10 cellular contexts compared by ENCODE assay signal in the genomic region with DNA sequence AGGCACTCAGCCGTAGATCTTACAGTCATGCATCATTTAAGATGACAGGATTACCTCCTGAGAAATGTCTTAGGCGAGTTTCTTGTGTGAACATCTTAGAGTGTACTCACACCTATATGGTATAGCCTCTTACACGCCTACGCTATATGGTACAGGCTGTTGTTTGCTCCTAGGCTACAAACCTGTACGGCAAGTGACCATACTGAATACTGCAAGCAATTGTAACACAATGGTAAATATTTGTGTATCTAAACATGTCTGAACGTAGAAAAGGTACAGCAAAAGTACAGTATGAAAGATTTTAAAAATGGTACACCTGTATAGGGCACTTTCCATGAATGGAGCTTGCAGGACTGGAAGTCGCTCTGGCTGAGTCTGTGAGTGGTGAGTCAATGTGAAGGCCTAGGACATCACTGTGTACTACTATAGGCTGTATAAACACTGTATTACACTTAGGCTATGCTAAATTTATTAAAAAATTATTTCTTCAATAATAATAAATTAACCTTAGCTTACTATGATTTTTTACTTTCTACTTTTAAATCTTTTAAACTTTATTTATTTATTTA. TPM values are rescaled to one million over a fixed set of nuclear protein-coding genes. Genes with fewer than 3 reads are reported as not detected.
DNase-seq lines count a peak whose midpoint lies in the region; ATAC-seq and TF ChIP-seq lines count a peak whose summit lies in the region.
"Had no signal": no experiment of that assay in that cellular context is flagged by ENCODE, and none has a peak within 500 bp of the region (broad histone marks: within the 10 kb centered on the region; RNA-seq: fewer than 3 reads in every experiment).

No MANE protein-coding gene starts in this region.

- no peak for DNase-seq in T-helper 2 cell treated with Interferon-gamma antibody and Interleukin-4, amounts not matched to agents 5 μg/mL and 100 μg/mL, for 36 hours (ENCODE audit: low spot score)
- DNase-seq in T-helper 2 cell, result no peak
- DNase-seq in WTC11 (ENCODE audit: low spot score), result no peak
- no peak for DNase-seq in hepatocyte (ENCODE audit: low spot score)
- DNase-seq in stimulated activated naive B cell treated with anti-CD40 and anti-IgM and Interleukin-4, amounts not matched to agents 10 μg/mL and 1 μg/mL and 100 μg/mL, for 72 hours, result no peak
- DNase-seq in tibial artery, result no peak

- ATAC-seq in WTC11 (no peak), HG02884 (IDR thresholded peaks at IDR 0.05; ENCODE audit: unreplicated experiment) (no peak), GM21447 (IDR thresholded peaks at IDR 0.05; ENCODE audit: unreplicated experiment) (no peak)
- no peak for ATAC-seq in stimulated activated naive B cell treated with anti-CD40 and anti-IgM and Interleukin-4, amounts not matched to agents 10 μg/mL and 1 μg/mL and 100 μg/mL, for 72 hours (replicated peaks)

- POLR2A ChIA-PET in WTC11 (lab: Charles Lee), result no interaction called here

- no peaks in the 10 kb centered on the region for H3K4me1 ChIP-seq in hepatocyte (ENCODE audit: insufficient read depth)
- peaks cover 0 to 11% (median 4%) of the 10 kb centered on the region in 4 donors for H3K4me1 ChIP-seq in tibial artery

- no peak overlapping the region for H2AFZ ChIP-seq in hepatocyte

- no peak overlapping the region for H3K4me3 ChIP-seq in hepatocyte
- no peak overlapping the region for H3K4me3 ChIP-seq in tibial artery

- no peaks in the 10 kb centered on the region for H3K36me3 Mint-ChIP-seq in T-helper 2 cell treated with Interferon-gamma antibody and Interleukin-4, amounts not matched to agents 5 μg/mL and 100 μg/mL, for 36 hours (ENCODE audit: low read depth)
- H3K36me3 Mint-ChIP-seq in WTC11, result peaks cover 1% of the 10 kb centered on the region; the same call in 1 of the 2 replicates
- H3K36me3 Mint-ChIP-seq in stimulated activated naive B cell treated with anti-CD40 and anti-IgM and Interleukin-4, amounts not matched to agents 10 μg/mL and 1 μg/mL and 100 μg/mL, for 72 hours, result no peaks in the 10 kb centered on the region

- no peak for TF ChIP-seq CTCF in WTC11 (IDR thresholded peaks at IDR 0.05)
- TF ChIP-seq CTCF in hepatocyte (IDR thresholded peaks at IDR 0.05; ENCODE audit: poor library complexity), result no peak
- no peak for TF ChIP-seq CTCF in tibial artery (IDR thresholded peaks at IDR 0.05)

- CTCF ChIA-PET in WTC11 (lab: Charles Lee), result interaction anchor here (0.9 kb wide), 1 partner anchor 35 kb away, joined by 3 read pairs; no protein-coding TSS in a partner anchor

- H3K27ac Mint-ChIP-seq in T-helper 2 cell treated with Interferon-gamma antibody and Interleukin-4, amounts not matched to agents 5 μg/mL and 100 μg/mL, for 36 hours, result no peak overlapping the region
- no peak overlapping the region for H3K27ac Mint-ChIP-seq in WTC11
- no peak overlapping the region for H3K27ac Mint-ChIP-seq in stimulated activated naive B cell treated with anti-CD40 and anti-IgM and Interleukin-4, amounts not matched to agents 10 μg/mL and 1 μg/mL and 100 μg/mL, for 72 hours

- no peaks in the 10 kb centered on the region for H3K9me3 ChIP-seq in hepatocyte (ENCODE audit: low read depth)
- no peaks in the 10 kb centered on the region for H3K9me3 ChIP-seq in tibial artery
- H3K9me3 ChIP-seq: esophagus muscularis mucosa had no signal

- H3K27ac ChIP-seq in hepatocyte (no peak overlapping the region), tibial artery (no peak overlapping the region)

- H3K27me3 ChIP-seq in hepatocyte (peaks cover 25% of the 10 kb centered on the region), tibial artery (peaks cover 0 to 28% of the 10 kb centered on the region in 2 donors)

- no peaks in the 10 kb centered on the region for H3K9me2 ChIP-seq in hepatocyte (replicated peaks; ENCODE audit: insufficient read depth)

- H3K36me3 ChIP-seq in hepatocyte (replicated peaks; ENCODE audit: insufficient read depth, low read depth) (no peaks in the 10 kb centered on the region), tibial artery (no peaks in the 10 kb centered on the region)
- H3K36me3 ChIP-seq: esophagus muscularis mucosa had no signal

- 96% methylated on average over 7 of the region's 7 CpGs for WGBS in hepatocyte (ENCODE audit: low lambda C conversion rate, missing lambda C conversion rate)

- H3K79me2 ChIP-seq in hepatocyte, result no peaks in the 10 kb centered on the region

- peaks cover 83% of the 10 kb centered on the region for H3K27me3 Mint-ChIP-seq in T-helper 2 cell treated with Interferon-gamma antibody and Interleukin-4, amounts not matched to agents 5 μg/mL and 100 μg/mL, for 36 hours (ENCODE audit: low read depth)
- peaks cover 46% of the 10 kb centered on the region for H3K27me3 Mint-ChIP-seq in WTC11 (ENCODE audit: low read depth)
- H3K27me3 Mint-ChIP-seq in stimulated activated naive B cell treated with anti-CD40 and anti-IgM and Interleukin-4, amounts not matched to agents 10 μg/mL and 1 μg/mL and 100 μg/mL, for 72 hours, result peaks cover 67 to 77% of the 10 kb centered on the region in 2 donors

- H3K9me3 Mint-ChIP-seq in T-helper 2 cell treated with Interferon-gamma antibody and Interleukin-4, amounts not matched to agents 5 μg/mL and 100 μg/mL, for 36 hours, result no peaks in the 10 kb centered on the region
- peaks cover 6% of the 10 kb centered on the region for H3K9me3 Mint-ChIP-seq in WTC11
- no peaks in the 10 kb centered on the region for H3K9me3 Mint-ChIP-seq in stimulated activated naive B cell treated with anti-CD40 and anti-IgM and Interleukin-4, amounts not matched to agents 10 μg/mL and 1 μg/mL and 100 μg/mL, for 72 hours

- no peaks in the 10 kb centered on the region for H4K20me1 ChIP-seq in hepatocyte (ENCODE audit: insufficient read depth, poor library complexity, severe bottlenecking)

- peak overlapping the region; percentile 84 for H3K4me2 ChIP-seq in hepatocyte

- intact Hi-C loops in tibial artery (cut with DNase I; ENCODE audit: low total_unique reads), result no loop called here

- peaks cover 5% of the 10 kb centered on the region for H3K4me1 Mint-ChIP-seq in T-helper 2 cell treated with Interferon-gamma antibody and Interleukin-4, amounts not matched to agents 5 μg/mL and 100 μg/mL, for 36 hours (ENCODE audit: low read depth)
- H3K4me1 Mint-ChIP-seq in WTC11, result peaks cover 13% of the 10 kb centered on the region
- H3K4me1 Mint-ChIP-seq in stimulated activated naive B cell treated with anti-CD40 and anti-IgM and Interleukin-4, amounts not matched to agents 10 μg/mL and 1 μg/mL and 100 μg/mL, for 72 hours, result peaks cover 2 to 5% of the 10 kb centered on the region in 2 donors

- H3K4me3 Mint-ChIP-seq in T-helper 2 cell treated with Interferon-gamma antibody and Interleukin-4, amounts not matched to agents 5 μg/mL and 100 μg/mL, for 36 hours, result peak overlapping the region; percentile 57
- H3K4me3 Mint-ChIP-seq in WTC11, result peak overlapping the region; percentile 61
- H3K4me3 Mint-ChIP-seq in stimulated activated naive B cell treated with anti-CD40 and anti-IgM and Interleukin-4, amounts not matched to agents 10 μg/mL and 1 μg/mL and 100 μg/mL, for 72 hours, result peak overlapping the region; percentile 36 to 84

TF ChIP-seq in WTC11, 78 proteins besides CTCF, POLR2A, EP300 and RAD21 (continues in another document):
- TF ChIP-seq NFE2L1 (CRISPR knock-in tag; IDR thresholded peaks at IDR 0.05) (no peak), ZNF232 (CRISPR knock-in tag; IDR thresholded peaks at IDR 0.05) (no peak), MXD4 (CRISPR knock-in tag; IDR thresholded peaks at IDR 0.05; ENCODE audit: borderline replicate concordance) (no peak), ATF1 (CRISPR knock-in tag; IDR thresholded peaks at IDR 0.05) (no peak)
- TF ChIP-seq, protein P1, sequence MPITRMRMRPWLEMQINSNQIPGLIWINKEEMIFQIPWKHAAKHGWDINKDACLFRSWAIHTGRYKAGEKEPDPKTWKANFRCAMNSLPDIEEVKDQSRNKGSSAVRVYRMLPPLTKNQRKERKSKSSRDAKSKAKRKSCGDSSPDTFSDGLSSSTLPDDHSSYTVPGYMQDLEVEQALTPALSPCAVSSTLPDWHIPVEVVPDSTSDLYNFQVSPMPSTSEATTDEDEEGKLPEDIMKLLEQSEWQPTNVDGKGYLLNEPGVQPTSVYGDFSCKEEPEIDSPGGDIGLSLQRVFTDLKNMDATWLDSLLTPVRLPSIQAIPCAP (CRISPR knock-in tag; IDR thresholded peaks at IDR 0.05), result no peak
- TF ChIP-seq, protein P2, sequence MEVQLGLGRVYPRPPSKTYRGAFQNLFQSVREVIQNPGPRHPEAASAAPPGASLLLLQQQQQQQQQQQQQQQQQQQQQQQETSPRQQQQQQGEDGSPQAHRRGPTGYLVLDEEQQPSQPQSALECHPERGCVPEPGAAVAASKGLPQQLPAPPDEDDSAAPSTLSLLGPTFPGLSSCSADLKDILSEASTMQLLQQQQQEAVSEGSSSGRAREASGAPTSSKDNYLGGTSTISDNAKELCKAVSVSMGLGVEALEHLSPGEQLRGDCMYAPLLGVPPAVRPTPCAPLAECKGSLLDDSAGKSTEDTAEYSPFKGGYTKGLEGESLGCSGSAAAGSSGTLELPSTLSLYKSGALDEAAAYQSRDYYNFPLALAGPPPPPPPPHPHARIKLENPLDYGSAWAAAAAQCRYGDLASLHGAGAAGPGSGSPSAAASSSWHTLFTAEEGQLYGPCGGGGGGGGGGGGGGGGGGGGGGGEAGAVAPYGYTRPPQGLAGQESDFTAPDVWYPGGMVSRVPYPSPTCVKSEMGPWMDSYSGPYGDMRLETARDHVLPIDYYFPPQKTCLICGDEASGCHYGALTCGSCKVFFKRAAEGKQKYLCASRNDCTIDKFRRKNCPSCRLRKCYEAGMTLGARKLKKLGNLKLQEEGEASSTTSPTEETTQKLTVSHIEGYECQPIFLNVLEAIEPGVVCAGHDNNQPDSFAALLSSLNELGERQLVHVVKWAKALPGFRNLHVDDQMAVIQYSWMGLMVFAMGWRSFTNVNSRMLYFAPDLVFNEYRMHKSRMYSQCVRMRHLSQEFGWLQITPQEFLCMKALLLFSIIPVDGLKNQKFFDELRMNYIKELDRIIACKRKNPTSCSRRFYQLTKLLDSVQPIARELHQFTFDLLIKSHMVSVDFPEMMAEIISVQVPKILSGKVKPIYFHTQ (CRISPR knock-in tag; IDR thresholded peaks at IDR 0.05), result no peak

RNA-seq across cellular contexts. Expression of a gene that starts 0.5 kb away (rescaled TPM):
- total RNA-seq in WTC11 (2021) (0.78 to 1.3 TPM (median 1.2 TPM) in 3 replicates), hepatocyte (0.32 and 0.63 TPM in 2 replicates)
- 0.52 TPM in 1 of 2 replicates, not detected in the other for polyA plus RNA-seq in hepatocyte
- total RNA-seq: M059J had no signal
